Comparison of ENCODE assay signal across 11 cellular contexts in the genomic region with DNA sequence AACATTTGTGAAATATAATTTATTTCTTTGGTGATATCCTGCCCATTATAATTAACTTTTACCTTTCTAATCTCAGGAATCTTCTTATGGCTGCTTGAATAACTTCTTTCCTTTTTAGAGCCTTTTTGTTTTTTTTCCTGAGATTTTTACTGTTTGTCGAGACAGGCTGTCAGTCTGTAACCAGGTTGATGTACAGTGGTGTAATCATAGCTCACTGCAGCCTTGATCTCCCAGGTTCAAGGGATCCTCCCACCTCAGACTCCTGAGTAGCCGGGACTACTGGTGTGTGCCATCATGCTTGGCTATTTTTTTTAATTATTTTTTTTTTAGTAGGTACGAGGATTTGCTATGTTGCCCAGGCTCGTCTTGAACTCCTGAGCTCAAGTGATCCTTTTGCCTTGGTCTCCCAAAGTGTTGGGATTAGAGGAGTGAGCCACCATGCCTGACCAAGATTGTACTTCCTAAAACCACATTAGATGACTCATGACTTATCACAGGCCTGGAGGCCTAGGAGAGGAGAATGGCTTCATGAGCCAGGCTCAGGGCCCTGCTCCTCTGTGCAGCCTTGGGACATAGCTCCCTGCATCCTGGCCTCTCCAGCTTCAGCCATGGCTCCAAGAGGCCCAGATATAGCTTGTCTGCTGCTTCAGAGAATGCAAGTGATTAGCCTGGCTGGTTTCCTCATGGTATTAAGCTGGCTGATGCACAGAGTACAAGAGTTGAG. TPM values are rescaled to one million over a fixed set of nuclear protein-coding genes. Genes with fewer than 3 reads are reported as not detected.
DNase-seq lines count a peak whose midpoint lies in the region; ATAC-seq and TF ChIP-seq lines count a peak whose summit lies in the region.
"Had no signal": no experiment of that assay in that cellular context is flagged by ENCODE, and none has a peak within 500 bp of the region (broad histone marks: within the 10 kb centered on the region; RNA-seq: fewer than 3 reads in every experiment).

No MANE protein-coding gene starts in this region.

- WGBS in IMR-90 (ENCODE audit: extremely low coverage in 2 of 2, insufficient read length in 1 of 2), 2 experiments = no CpG with 5 or more reads among the region's 4 CpGs

- H2AK5ac ChIP-seq in IMR-90 (ENCODE audit: low read depth, low read length) = no peak overlapping the region

- H3K4ac ChIP-seq in IMR-90 (ENCODE audit: low read depth, low read length) = no peak overlapping the region

- ATAC-seq in IMR-90 (ENCODE audit: low read depth) = peak; percentile 37; the same call in 1 of the 2 replicates
- no peak for ATAC-seq in activated CD8-positive, alpha-beta memory T cell treated with anti-CD3 and anti-CD28 coated beads, Interleukin-2, amount 10 ng/mL, durations not matched to agents 7 days and 5 days

- intact Hi-C loops in IMR-90 (cut with micrococcal nuclease) = no loop called here
- intact Hi-C loops in vagina (cut with DNase I) = no loop called here

- H2BK120ac ChIP-seq in IMR-90 (ENCODE audit: low read depth, low read length) = no peak overlapping the region

- H3K27me3 ChIP-seq in IMR-90 (ENCODE audit: control insufficient read depth, insufficient read depth, low read length) = no peaks in the 10 kb centered on the region
- H3K27me3 ChIP-seq in vagina = no peaks in the 10 kb centered on the region

- no peaks in the 10 kb centered on the region for H3K4me1 Mint-ChIP-seq in activated CD8-positive, alpha-beta memory T cell treated with anti-CD3 and anti-CD28 coated beads, Interleukin-2, amount 10 ng/mL, durations not matched to agents 7 days and 5 days
- H3K4me1 Mint-ChIP-seq in activated CD4-positive, alpha-beta memory T cell treated with anti-CD3 and anti-CD28 coated beads, Interleukin-2, amount 10 ng/mL, durations not matched to agents 7 days and 5 days = no peaks in the 10 kb centered on the region

- CTCF ChIA-PET in IMR-90 (lab: Yijun Ruan, JAX) = no interaction called here
- CTCF ChIA-PET in activated CD8-positive, alpha-beta memory T cell treated with anti-CD3 and anti-CD28 coated beads, Interleukin-2, amount 10 ng/mL, durations not matched to agents 7 days and 5 days (lab: Charles Lee) = no interaction called here
- CTCF ChIA-PET in activated CD4-positive, alpha-beta memory T cell treated with anti-CD3 and anti-CD28 coated beads, Interleukin-2, amount 10 ng/mL, durations not matched to agents 7 days and 5 days (lab: Charles Lee) = no interaction called here

- no peak overlapping the region for H4K91ac ChIP-seq in IMR-90 (ENCODE audit: insufficient read depth, low read depth, low read length)

- H2AK9ac ChIP-seq in IMR-90 (replicated peaks; ENCODE audit: low read depth, low read length, poor library complexity) = no peak overlapping the region

- H3K14ac ChIP-seq in IMR-90 (replicated peaks; ENCODE audit: low read depth, low read length) = no peak overlapping the region

- no peak overlapping the region for H4K8ac ChIP-seq in IMR-90 (ENCODE audit: low read depth in 2 of 2, low read length in 2 of 2)

- peaks cover 1% of the 10 kb centered on the region for H3K36me3 Mint-ChIP-seq in activated CD8-positive, alpha-beta memory T cell treated with anti-CD3 and anti-CD28 coated beads, Interleukin-2, amount 10 ng/mL, durations not matched to agents 7 days and 5 days
- H3K36me3 Mint-ChIP-seq in activated CD4-positive, alpha-beta memory T cell treated with anti-CD3 and anti-CD28 coated beads, Interleukin-2, amount 10 ng/mL, durations not matched to agents 7 days and 5 days (ENCODE audit: low read depth) = no peaks in the 10 kb centered on the region

- no peak overlapping the region for H3K4me2 ChIP-seq in IMR-90 (ENCODE audit: low read depth, low read length)

- dilution Hi-C loops in IMR-90 (cut with HindIII; ENCODE audit: low sequenced_read_pairs, unreplicated experiment) = no loop called here

- H3K4me3 Mint-ChIP-seq in activated CD8-positive, alpha-beta memory T cell treated with anti-CD3 and anti-CD28 coated beads, Interleukin-2, amount 10 ng/mL, durations not matched to agents 7 days and 5 days = no peak overlapping the region
- H3K4me3 Mint-ChIP-seq in activated CD4-positive, alpha-beta memory T cell treated with anti-CD3 and anti-CD28 coated beads, Interleukin-2, amount 10 ng/mL, durations not matched to agents 7 days and 5 days = no peak overlapping the region

- peaks cover 2% of the 10 kb centered on the region for H3K9me3 Mint-ChIP-seq in activated CD8-positive, alpha-beta memory T cell treated with anti-CD3 and anti-CD28 coated beads, Interleukin-2, amount 10 ng/mL, durations not matched to agents 7 days and 5 days (ENCODE audit: low read depth)
- H3K9me3 Mint-ChIP-seq in activated CD4-positive, alpha-beta memory T cell treated with anti-CD3 and anti-CD28 coated beads, Interleukin-2, amount 10 ng/mL, durations not matched to agents 7 days and 5 days = no peaks in the 10 kb centered on the region

- no peaks in the 10 kb centered on the region for H3K4me1 ChIP-seq in IMR-90 (ENCODE audit: control insufficient read depth, insufficient read depth, low read length)
- H3K4me1 ChIP-seq in vagina = no peaks in the 10 kb centered on the region

- H2BK5ac ChIP-seq in IMR-90 (ENCODE audit: low read depth, low read length, poor library complexity, severe bottlenecking) = no peak overlapping the region

- H4K20me1 ChIP-seq in IMR-90 (ENCODE audit: insufficient read depth, low read length) = no peaks in the 10 kb centered on the region

- no peak overlapping the region for H2BK15ac ChIP-seq in IMR-90 (ENCODE audit: low read depth, low read length)

- H3K79me1 ChIP-seq in IMR-90 (ENCODE audit: low read depth in 1 of 2, low read length in 2 of 2) = no peaks in the 10 kb centered on the region

- H2BK20ac ChIP-seq in IMR-90 (ENCODE audit: low read depth, low read length) = no peak overlapping the region

- no peaks in the 10 kb centered on the region for H3K36me3 ChIP-seq in IMR-90 (ENCODE audit: control insufficient read depth, insufficient read depth, low read length)
- no peaks in the 10 kb centered on the region for H3K36me3 ChIP-seq in vagina

- in situ Hi-C loops in IMR-90 (cut with MboI; ENCODE audit: low sequenced_read_pairs) = no loop called here

- H3K27me3 Mint-ChIP-seq in activated CD8-positive, alpha-beta memory T cell treated with anti-CD3 and anti-CD28 coated beads, Interleukin-2, amount 10 ng/mL, durations not matched to agents 7 days and 5 days = no peaks in the 10 kb centered on the region
- H3K27me3 Mint-ChIP-seq in activated CD4-positive, alpha-beta memory T cell treated with anti-CD3 and anti-CD28 coated beads, Interleukin-2, amount 10 ng/mL, durations not matched to agents 7 days and 5 days = no peaks in the 10 kb centered on the region

- no peak overlapping the region for H3K9ac ChIP-seq in IMR-90 (ENCODE audit: low read depth, low read length)

- H3K56ac ChIP-seq in IMR-90 (ENCODE audit: extremely low read depth, insufficient read depth, low read length) = no peak overlapping the region

- DNase-seq in AG09309 (ENCODE audit: low read depth) (peak; percentile 10), IMR-90 (peak; percentile 20), amniotic epithelial cell (ENCODE audit: low read depth) (peak; percentile 69), islet precursor cell (peak; percentile 78), vagina (ENCODE audit: extremely low spot score in 2 of 2) (no peak), dermis blood vessel endothelial cell (no peak)
- no peak for DNase-seq in activated CD8-positive, alpha-beta memory T cell treated with anti-CD3 and anti-CD28 coated beads, Interleukin-2, amount 10 ng/mL, durations not matched to agents 7 days and 5 days
- no peak for DNase-seq in activated CD4-positive, alpha-beta memory T cell treated with anti-CD3 and anti-CD28 coated beads, Interleukin-2, amount 10 ng/mL, durations not matched to agents 7 days and 5 days
- DNase-seq: AML-193; effector CD4-positive, alpha-beta T cell; NCI-H1417 had no signal

- POLR2A ChIA-PET in IMR-90 (lab: Charles Lee; ENCODE audit: unreplicated experiment) = no interaction called here
- POLR2A ChIA-PET in activated CD4-positive, alpha-beta memory T cell treated with anti-CD3 and anti-CD28 coated beads, Interleukin-2, amount 10 ng/mL, durations not matched to agents 7 days and 5 days (lab: Charles Lee) = no interaction called here

- TF ChIP-seq CTCF in AG09309 (IDR thresholded peaks at IDR 0.05; ENCODE audit: control insufficient read depth, insufficient read depth, low read depth, low read length, missing control alignments) = no peak
- TF ChIP-seq CTCF in IMR-90 (conservative IDR thresholded peaks at IDR 0.05; ENCODE audit: low read depth, low read length) = no peak
- TF ChIP-seq CTCF in vagina (IDR thresholded peaks at IDR 0.05) = no peak

- no peak overlapping the region for H3K27ac Mint-ChIP-seq in activated CD8-positive, alpha-beta memory T cell treated with anti-CD3 and anti-CD28 coated beads, Interleukin-2, amount 10 ng/mL, durations not matched to agents 7 days and 5 days
- H3K27ac Mint-ChIP-seq in activated CD4-positive, alpha-beta memory T cell treated with anti-CD3 and anti-CD28 coated beads, Interleukin-2, amount 10 ng/mL, durations not matched to agents 7 days and 5 days = no peak overlapping the region

- H3K23ac ChIP-seq in IMR-90 (ENCODE audit: low read depth, low read length) = no peak overlapping the region

- H3K27ac ChIP-seq in IMR-90 (ENCODE audit: insufficient read depth, low read length) (no peak overlapping the region), vagina (no peak overlapping the region)

- no peak overlapping the region for H3K4me3 ChIP-seq in AG09309 (ENCODE audit: control insufficient read depth, low read depth, low read length)
- no peak overlapping the region for H3K4me3 ChIP-seq in IMR-90 (ENCODE audit: insufficient read depth, low read depth, low read length)
- no peak overlapping the region for H3K4me3 ChIP-seq in vagina

- no peak for TF ChIP-seq RAD21 in IMR-90 (IDR thresholded peaks at IDR 0.05; ENCODE audit: low read length)

- H3K9me3 ChIP-seq in IMR-90 (ENCODE audit: control insufficient read depth, insufficient read depth, low read length) = no peaks in the 10 kb centered on the region
- H3K9me3 ChIP-seq in vagina = no peaks in the 10 kb centered on the region

- H3K18ac ChIP-seq in IMR-90 (ENCODE audit: low read depth, low read length) = no peak overlapping the region

- BruUV-seq in IMR-90 (replicated peaks; lab: Mats Ljungman, UMichigan) = no TSS peak

- no peak overlapping the region for H4K5ac ChIP-seq in IMR-90 (ENCODE audit: low read depth, low read length)

- TF ChIP-seq POLR2A in IMR-90 (IDR thresholded peaks at IDR 0.05; ENCODE audit: low read depth, low read length) (no peak), vagina (IDR thresholded peaks at IDR 0.05) (no peak)

- H3K9me1 ChIP-seq in IMR-90 (ENCODE audit: insufficient read depth, low read length) = no peaks in the 10 kb centered on the region

- no peak overlapping the region for H2AFZ ChIP-seq in IMR-90 (replicated peaks; ENCODE audit: low read length, poor library complexity)

RNA-seq across cellular contexts. Expression of a gene that starts 48.6 kb away (rescaled TPM):
- total RNA-seq in IMR-90 (2012; rRNA removed) (2.5 and 2.7 TPM in 2 replicates), vagina (4.2 TPM), dermis blood vessel endothelial cell (1.0 and 1.5 TPM in 2 replicates)
- 2.8 and 3.0 TPM in 2 replicates for polyA plus RNA-seq in IMR-90 (2012; rRNA removed)
- 1.2 and 1.4 TPM in 2 replicates for polyA plus RNA-seq in IMR-90 (2012; cell fraction: cytosol; rRNA removed)
- 1.2 and 5.2 TPM in 2 replicates for polyA plus RNA-seq in IMR-90 (2012; cell fraction: nucleus; rRNA removed; ENCODE audit: low replicate concordance)
- total RNA-seq in activated CD8-positive, alpha-beta memory T cell treated with anti-CD3 and anti-CD28 coated beads, Interleukin-2, amount 10 ng/mL, durations not matched to agents 7 days and 5 days = 10 to 100 TPM in 1 of 2 experiments, 1 to 10 TPM in 1; 9.1 to 13.1 TPM
- 10 to 100 TPM; 14.6 to 16.6 TPM for total RNA-seq in activated CD4-positive, alpha-beta memory T cell treated with anti-CD3 and anti-CD28 coated beads, Interleukin-2, amount 10 ng/mL, durations not matched to agents 7 days and 5 days

Comparison
In these comparisons a context has a peak if more than half of its experiments do, and no peak if none do; other contexts are left out.
1. DNase-seq: peak in AG09309 (single experiment), IMR-90 (single experiment), amniotic epithelial cell (single experiment) and islet precursor cell (single experiment); none in vagina (0 of 2), activated CD8-positive, alpha-beta memory T cell treated with anti-CD3 and anti-CD28 coated beads, Interleukin-2, amount 10 ng/mL, durations not matched to agents 7 days and 5 days (single experiment), activated CD4-positive, alpha-beta memory T cell treated with anti-CD3 and anti-CD28 coated beads, Interleukin-2, amount 10 ng/mL, durations not matched to agents 7 days and 5 days (single experiment) and dermis blood vessel endothelial cell (single experiment).